In genomic region chr4:108345862-108346530, GRCh38 we compare ENCODE assay signal across 15 cellular contexts.
DNase-seq lines count a peak whose midpoint lies in the region; ATAC-seq and TF ChIP-seq lines count a peak whose summit lies in the region.
"Had no signal": no experiment of that assay in that cellular context is flagged by ENCODE, and none has a peak within 500 bp of the region (broad histone marks: within the 10 kb centered on the region; RNA-seq: fewer than 3 reads in every experiment).

No MANE protein-coding gene starts in this region.

- no peak overlapping the region for H3K4me3 Mint-ChIP-seq in activated naive CD8-positive, alpha-beta T cell treated with anti-CD3 and anti-CD28 coated beads, Interleukin-2, amount 50 U/mL, for 24 hours
- no peak overlapping the region for H3K4me3 Mint-ChIP-seq in activated naive CD8-positive, alpha-beta T cell treated with anti-CD3 and anti-CD28 coated beads for 36 hours
- no peak overlapping the region for H3K4me3 Mint-ChIP-seq in T-cell
- no peak overlapping the region for H3K4me3 Mint-ChIP-seq in stimulated activated naive B cell treated with anti-CD40 and anti-IgM and Interleukin-4, amounts not matched to agents 10 μg/mL and 1 μg/mL and 100 μg/mL, for 72 hours
- H3K4me3 Mint-ChIP-seq: T-helper 2 cell treated with Interferon-gamma antibody and Interleukin-4, amounts not matched to agents 5 μg/mL and 100 μg/mL, for 36 hours had no signal

- H3K4me3 ChIP-seq in thyroid gland (replicated peaks in 1 of 3) = no peak overlapping the region
- H3K4me3 ChIP-seq: uterus had no signal

- ATAC-seq in activated naive CD8-positive, alpha-beta T cell treated with anti-CD3 and anti-CD28 coated beads, Interleukin-2, amount 50 U/mL, for 24 hours = peak; percentile 25
- ATAC-seq in T-cell (replicated peaks in 1 of 4) = peak in 3 of 4 experiments; percentile 39 to 44 (median 42)
- ATAC-seq in foreskin keratinocyte = peak; percentile 63
- ATAC-seq in stimulated activated naive B cell treated with anti-CD40 and anti-IgM and Interleukin-4, amounts not matched to agents 10 μg/mL and 1 μg/mL and 100 μg/mL, for 72 hours (replicated peaks) = no peak
- ATAC-seq in GM19023 (IDR thresholded peaks at IDR 0.05; ENCODE audit: unreplicated experiment) = no peak

- POLR2A ChIA-PET in T-cell (lab: Charles Lee) = interaction anchor here in 1 of 2 donors (0.6 kb wide), 1 partner anchor 217 kb away, joined by 5 read pairs; no protein-coding TSS in a partner anchor

- H3K9me3 Mint-ChIP-seq in activated naive CD8-positive, alpha-beta T cell treated with anti-CD3 and anti-CD28 coated beads, Interleukin-2, amount 50 U/mL, for 24 hours = peaks cover 5% of the 10 kb centered on the region
- H3K9me3 Mint-ChIP-seq in activated naive CD8-positive, alpha-beta T cell treated with anti-CD3 and anti-CD28 coated beads for 36 hours = no peaks in the 10 kb centered on the region
- no peaks in the 10 kb centered on the region for H3K9me3 Mint-ChIP-seq in T-cell
- H3K9me3 Mint-ChIP-seq in stimulated activated naive B cell treated with anti-CD40 and anti-IgM and Interleukin-4, amounts not matched to agents 10 μg/mL and 1 μg/mL and 100 μg/mL, for 72 hours = no peaks in the 10 kb centered on the region
- H3K9me3 Mint-ChIP-seq: T-helper 2 cell treated with Interferon-gamma antibody and Interleukin-4, amounts not matched to agents 5 μg/mL and 100 μg/mL, for 36 hours had no signal

- no peaks in the 10 kb centered on the region for H3K36me3 Mint-ChIP-seq in activated naive CD8-positive, alpha-beta T cell treated with anti-CD3 and anti-CD28 coated beads, Interleukin-2, amount 50 U/mL, for 24 hours (ENCODE audit: low read depth)
- no peaks in the 10 kb centered on the region for H3K36me3 Mint-ChIP-seq in activated naive CD8-positive, alpha-beta T cell treated with anti-CD3 and anti-CD28 coated beads for 36 hours
- H3K36me3 Mint-ChIP-seq in T-cell = no peaks in the 10 kb centered on the region
- no peaks in the 10 kb centered on the region for H3K36me3 Mint-ChIP-seq in stimulated activated naive B cell treated with anti-CD40 and anti-IgM and Interleukin-4, amounts not matched to agents 10 μg/mL and 1 μg/mL and 100 μg/mL, for 72 hours

- no peaks in the 10 kb centered on the region for H3K36me3 ChIP-seq in thyroid gland
- H3K36me3 ChIP-seq: uterus had no signal

- H3K9me3 ChIP-seq in thyroid gland = no peaks in the 10 kb centered on the region
- H3K9me3 ChIP-seq: uterus had no signal

- H3K27ac ChIP-seq in foreskin keratinocyte = no peak overlapping the region
- peak overlapping the region in 2 of 3 donors; percentile 0 to 41 for H3K27ac ChIP-seq in thyroid gland
- H3K27ac ChIP-seq: parathyroid adenoma, uterus had no signal

- CTCF ChIA-PET in T-cell (lab: Charles Lee) = interaction anchor here (0.6 to 0.8 kb wide), 2 partner anchors 225 to 1480 kb away, joined by 3 read pairs; no protein-coding TSS in a partner anchor

- TF ChIP-seq POLR2A in thyroid gland (IDR thresholded peaks at IDR 0.05) = no peak

- H3K27ac Mint-ChIP-seq in activated naive CD8-positive, alpha-beta T cell treated with anti-CD3 and anti-CD28 coated beads, Interleukin-2, amount 50 U/mL, for 24 hours = no peak overlapping the region
- no peak overlapping the region for H3K27ac Mint-ChIP-seq in activated naive CD8-positive, alpha-beta T cell treated with anti-CD3 and anti-CD28 coated beads for 36 hours
- H3K27ac Mint-ChIP-seq in T-cell = peak overlapping the region; percentile 56 to 80
- H3K27ac Mint-ChIP-seq in stimulated activated naive B cell treated with anti-CD40 and anti-IgM and Interleukin-4, amounts not matched to agents 10 μg/mL and 1 μg/mL and 100 μg/mL, for 72 hours = no peak overlapping the region

- no peaks in the 10 kb centered on the region for H3K27me3 Mint-ChIP-seq in activated naive CD8-positive, alpha-beta T cell treated with anti-CD3 and anti-CD28 coated beads, Interleukin-2, amount 50 U/mL, for 24 hours
- no peaks in the 10 kb centered on the region for H3K27me3 Mint-ChIP-seq in activated naive CD8-positive, alpha-beta T cell treated with anti-CD3 and anti-CD28 coated beads for 36 hours
- H3K27me3 Mint-ChIP-seq in T-cell = no peaks in the 10 kb centered on the region
- no peaks in the 10 kb centered on the region for H3K27me3 Mint-ChIP-seq in stimulated activated naive B cell treated with anti-CD40 and anti-IgM and Interleukin-4, amounts not matched to agents 10 μg/mL and 1 μg/mL and 100 μg/mL, for 72 hours

- peaks cover 32% of the 10 kb centered on the region for H3K4me1 Mint-ChIP-seq in activated naive CD8-positive, alpha-beta T cell treated with anti-CD3 and anti-CD28 coated beads, Interleukin-2, amount 50 U/mL, for 24 hours
- H3K4me1 Mint-ChIP-seq in activated naive CD8-positive, alpha-beta T cell treated with anti-CD3 and anti-CD28 coated beads for 36 hours = peaks cover 36% of the 10 kb centered on the region
- peaks cover 48 to 54% (median 53%) of the 10 kb centered on the region in 3 donors for H3K4me1 Mint-ChIP-seq in T-cell
- H3K4me1 Mint-ChIP-seq in stimulated activated naive B cell treated with anti-CD40 and anti-IgM and Interleukin-4, amounts not matched to agents 10 μg/mL and 1 μg/mL and 100 μg/mL, for 72 hours = no peaks in the 10 kb centered on the region

- TF ChIP-seq CTCF in foreskin keratinocyte (conservative IDR thresholded peaks at IDR 0.05) (no peak), thyroid gland (IDR thresholded peaks at IDR 0.05) (no peak)

- no peak for DNase-seq in activated naive CD8-positive, alpha-beta T cell treated with anti-CD3 and anti-CD28 coated beads, Interleukin-2, amount 50 U/mL, for 24 hours
- no peak for DNase-seq in activated naive CD8-positive, alpha-beta T cell treated with anti-CD3 and anti-CD28 coated beads for 36 hours
- DNase-seq in T-cell = no peak
- peak; percentile 52 to 62 for DNase-seq in foreskin keratinocyte
- DNase-seq in thyroid gland = no peak
- DNase-seq in stimulated activated naive B cell treated with anti-CD40 and anti-IgM and Interleukin-4, amounts not matched to agents 10 μg/mL and 1 μg/mL and 100 μg/mL, for 72 hours = no peak
- no peak for DNase-seq in NCI-H2029 treated with DMSO at 0.1 percent for 48 hours (lab: John Stamatoyannopoulos, UW)
- DNase-seq: DMS 273 treated with DMSO at 0.1 percent for 48 hours; H7; hippocampal formation; stimulated activated CD8-positive, alpha-beta memory T cell treated with anti-CD3 and anti-CD28 coated beads, Interleukin-4, amount 100 ng/mL, for 48 hours; uterus had no signal

- H3K27me3 ChIP-seq in foreskin keratinocyte = peaks cover 2% of the 10 kb centered on the region
- no peaks in the 10 kb centered on the region for H3K27me3 ChIP-seq in thyroid gland
- H3K27me3 ChIP-seq: uterus had no signal

- H3K4me1 ChIP-seq in foreskin keratinocyte (peaks cover 17% of the 10 kb centered on the region), thyroid gland (peaks cover 0 to 6% of the 10 kb centered on the region in 2 donors)
- H3K4me1 ChIP-seq: parathyroid adenoma, uterus had no signal

- intact Hi-C loops in thyroid gland (cut with DNase I) = no loop called here

Comparison
In these comparisons a context has a peak if more than half of its experiments do, and no peak if none do; other contexts are left out.
1. ATAC-seq: peak in activated naive CD8-positive, alpha-beta T cell treated with anti-CD3 and anti-CD28 coated beads, Interleukin-2, amount 50 U/mL, for 24 hours (single experiment), T-cell (3 of 4) and foreskin keratinocyte (single experiment); none in stimulated activated naive B cell treated with anti-CD40 and anti-IgM and Interleukin-4, amounts not matched to agents 10 μg/mL and 1 μg/mL and 100 μg/mL, for 72 hours (0 of 2) and GM19023 (single experiment).
2. DNase-seq: peak in foreskin keratinocyte (2 of 2); none in activated naive CD8-positive, alpha-beta T cell treated with anti-CD3 and anti-CD28 coated beads, Interleukin-2, amount 50 U/mL, for 24 hours (single experiment), activated naive CD8-positive, alpha-beta T cell treated with anti-CD3 and anti-CD28 coated beads for 36 hours (single experiment), T-cell (0 of 34), thyroid gland (0 of 2), stimulated activated naive B cell treated with anti-CD40 and anti-IgM and Interleukin-4, amounts not matched to agents 10 μg/mL and 1 μg/mL and 100 μg/mL, for 72 hours (single experiment) and NCI-H2029 treated with DMSO at 0.1 percent for 48 hours (single experiment).
3. H3K27ac Mint-ChIP-seq: peak in T-cell (2 of 2); none in activated naive CD8-positive, alpha-beta T cell treated with anti-CD3 and anti-CD28 coated beads, Interleukin-2, amount 50 U/mL, for 24 hours (single experiment), activated naive CD8-positive, alpha-beta T cell treated with anti-CD3 and anti-CD28 coated beads for 36 hours (single experiment) and stimulated activated naive B cell treated with anti-CD40 and anti-IgM and Interleukin-4, amounts not matched to agents 10 μg/mL and 1 μg/mL and 100 μg/mL, for 72 hours (single experiment).